Comparison of ENCODE assay signal across 11 cellular contexts in the genomic region with DNA sequence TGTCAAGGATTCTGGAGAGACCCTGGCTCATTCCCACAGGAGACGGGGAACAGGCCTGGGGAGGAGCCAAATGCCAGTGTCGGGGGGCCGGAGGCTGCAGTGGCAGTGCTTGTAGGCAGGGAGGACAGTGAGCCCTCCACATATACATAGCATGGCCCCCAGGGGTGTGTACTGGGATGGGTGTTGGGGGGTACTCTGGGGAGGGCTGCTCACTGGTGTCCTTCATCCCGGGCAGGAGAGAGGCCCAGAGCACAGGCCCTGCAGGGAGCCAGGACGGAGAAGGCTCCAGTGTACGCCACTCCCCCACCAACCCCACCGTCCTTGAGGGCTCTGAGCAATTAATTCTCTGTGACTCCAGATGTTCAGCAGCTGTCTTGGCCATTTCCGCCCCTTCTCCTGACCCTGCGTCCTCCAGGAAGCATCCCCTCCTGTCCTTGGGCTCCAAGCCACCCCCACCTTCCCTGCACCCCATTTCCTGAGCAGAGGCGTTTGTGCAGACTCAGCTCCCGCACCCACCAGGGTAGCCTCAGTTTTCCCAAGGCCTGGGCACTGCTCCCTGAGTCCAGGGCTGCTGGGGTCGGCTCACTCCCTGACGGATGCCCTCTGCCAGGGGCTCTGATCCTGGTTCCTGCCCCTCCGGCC. TPM values are rescaled to one million over a fixed set of nuclear protein-coding genes. Genes with fewer than 3 reads are reported as not detected.
DNase-seq lines count a peak whose midpoint lies in the region; ATAC-seq and TF ChIP-seq lines count a peak whose summit lies in the region.
"Had no signal": no experiment of that assay in that cellular context is flagged by ENCODE, and none has a peak within 500 bp of the region (broad histone marks: within the 10 kb centered on the region; RNA-seq: fewer than 3 reads in every experiment).

No MANE protein-coding gene starts in this region.

- no CpG with 5 or more reads among the region's 14 CpGs for WGBS in neuronal stem cell (ENCODE audit: extremely low coverage in 2 of 2, insufficient read length in 2 of 2, insufficient replicate concordance in 1 of 2), 2 donors

- H2BK15ac ChIP-seq in neuronal stem cell (ENCODE audit: low read length): peak overlapping the region; percentile 94

- no peak overlapping the region for H3K14ac ChIP-seq in neuronal stem cell (ENCODE audit: low read length)

- H2BK120ac ChIP-seq in neuronal stem cell (ENCODE audit: low read depth, low read length): peak overlapping the region; percentile 35

- no peak overlapping the region for H2BK12ac ChIP-seq in neuronal stem cell (ENCODE audit: low read length)

- no peak overlapping the region for H3K4ac ChIP-seq in neuronal stem cell (ENCODE audit: low read length)

- no peaks in the 10 kb centered on the region for H3K27me3 ChIP-seq in GM23338 (ENCODE audit: insufficient read depth)
- no peaks in the 10 kb centered on the region for H3K27me3 ChIP-seq in neuronal stem cell (ENCODE audit: control insufficient read depth in 3 of 3, insufficient read depth in 3 of 3, low read depth in 1 of 3, low read length in 3 of 3)

- intact Hi-C loops in dendritic cell treated with granulocyte-macrophage colony-stimulating factor and Interleukin-4, amounts not matched to agents 40 ng/mL and 50 ng/mL, for 4 days (cut with micrococcal nuclease): loop anchor here (10.0 kb wide), 1 partner anchor 323 kb away; the partner anchor contains the start of gene PTK6

- H4K20me1 ChIP-seq in GM23338 (replicated peaks; ENCODE audit: insufficient read depth): no peaks in the 10 kb centered on the region

- peak overlapping the region; percentile 8 for H3K23ac ChIP-seq in neuronal stem cell (ENCODE audit: low read depth, low read length, poor library complexity)

- H3K18ac ChIP-seq in neuronal stem cell (ENCODE audit: low read length): peak overlapping the region; percentile 89

- peak overlapping the region; percentile 78; the same call in 1 of the 2 replicates for H3K27ac ChIP-seq in GM23338 (ENCODE audit: low read depth)
- H3K27ac ChIP-seq in neuronal stem cell (replicated peaks; ENCODE audit: low read length): peak overlapping the region; percentile 44

- ATAC-seq in GM23338 (no peak), HG03108 (IDR thresholded peaks at IDR 0.05; ENCODE audit: unreplicated experiment) (no peak)
- ATAC-seq: PC-3 had no signal

- DNase-seq in GM23338 (ENCODE audit: low spot score) (no peak), neuronal stem cell (ENCODE audit: low spot score) (no peak), EL (no peak), NCI-H82 treated with DMSO at 0.1 percent for 48 hours (lab: John Stamatoyannopoulos, UW; ENCODE audit: unreplicated experiment) (no peak)
- DNase-seq: activated T-cell treated with anti-CD3 and anti-CD28 coated beads for 4 hours, foreskin melanocyte, PC-3 had no signal

- H3K9me3 Mint-ChIP-seq in GM23338: no peaks in the 10 kb centered on the region
- no peaks in the 10 kb centered on the region for H3K9me3 Mint-ChIP-seq in dendritic cell treated with granulocyte-macrophage colony-stimulating factor and Interleukin-4, amounts not matched to agents 40 ng/mL and 50 ng/mL, for 4 days

- H2BK5ac ChIP-seq in neuronal stem cell (ENCODE audit: low read length): peak overlapping the region; percentile 66

- H3K4me3 Mint-ChIP-seq in GM23338: 0 out of 3 replicates have a peak overlapping the region, but pooled peaks have one; percentile 24
- peak overlapping the region; percentile 57 for H3K4me3 Mint-ChIP-seq in dendritic cell treated with granulocyte-macrophage colony-stimulating factor and Interleukin-4, amounts not matched to agents 40 ng/mL and 50 ng/mL, for 4 days

- H3K4me1 Mint-ChIP-seq in GM23338: peaks cover 47% of the 10 kb centered on the region
- peaks cover 79% of the 10 kb centered on the region for H3K4me1 Mint-ChIP-seq in dendritic cell treated with granulocyte-macrophage colony-stimulating factor and Interleukin-4, amounts not matched to agents 40 ng/mL and 50 ng/mL, for 4 days (ENCODE audit: low read depth)

- H3F3A ChIP-seq in GM23338 (replicated peaks; ENCODE audit: low read depth): peaks cover 17% of the 10 kb centered on the region

- peak overlapping the region; percentile 80 for H3K9ac ChIP-seq in neuronal stem cell (ENCODE audit: low read depth, low read length, poor library complexity)

- H3K4me1 ChIP-seq in GM23338 (ENCODE audit: insufficient read depth): peaks cover 51% of the 10 kb centered on the region
- H3K4me1 ChIP-seq in neuronal stem cell (ENCODE audit: control insufficient read depth in 2 of 2, insufficient read depth in 1 of 2, low read depth in 1 of 2, low read length in 2 of 2): peaks cover 32 to 40% of the 10 kb centered on the region in 2 donors

- H3K4me2 ChIP-seq in GM23338 (peak overlapping the region; percentile 73), neuronal stem cell (ENCODE audit: insufficient read depth, low read length, poor library complexity, severe bottlenecking) (no peak overlapping the region)

- H3K4me3 ChIP-seq in GM23338: peak overlapping the region; percentile 37; the same call in 1 of the 2 replicates
- H3K4me3 ChIP-seq in neuronal stem cell (ENCODE audit: low read length in 2 of 2): peak overlapping the region in 1 of 2 donors; percentile 34

- peak overlapping the region; percentile 70 for H3K27ac Mint-ChIP-seq in GM23338
- H3K27ac Mint-ChIP-seq in dendritic cell treated with granulocyte-macrophage colony-stimulating factor and Interleukin-4, amounts not matched to agents 40 ng/mL and 50 ng/mL, for 4 days: peak overlapping the region; percentile 84

- H4K8ac ChIP-seq in neuronal stem cell (ENCODE audit: low read depth, low read length): no peak overlapping the region

- no peak for TF ChIP-seq CTCF in GM23338 (conservative IDR thresholded peaks at IDR 0.05; ENCODE audit: low read depth in 2 of 2)

- H3K36me3 Mint-ChIP-seq in GM23338 (ENCODE audit: low read depth): peaks cover 7% of the 10 kb centered on the region
- H3K36me3 Mint-ChIP-seq in dendritic cell treated with granulocyte-macrophage colony-stimulating factor and Interleukin-4, amounts not matched to agents 40 ng/mL and 50 ng/mL, for 4 days (ENCODE audit: low read depth): peaks cover 27% of the 10 kb centered on the region

- H3K27me3 Mint-ChIP-seq in GM23338 (ENCODE audit: insufficient read depth, low read depth, poor library complexity): peaks cover 21% of the 10 kb centered on the region
- peaks cover 11% of the 10 kb centered on the region for H3K27me3 Mint-ChIP-seq in dendritic cell treated with granulocyte-macrophage colony-stimulating factor and Interleukin-4, amounts not matched to agents 40 ng/mL and 50 ng/mL, for 4 days

- peak overlapping the region; percentile 87 for H2AK5ac ChIP-seq in neuronal stem cell (ENCODE audit: low read depth, low read length)

- H4K91ac ChIP-seq in neuronal stem cell (ENCODE audit: low read depth, low read length, poor library complexity): no peak overlapping the region

- H3K9me2 ChIP-seq in GM23338 (ENCODE audit: insufficient read depth): no peaks in the 10 kb centered on the region

- H3K79me2 ChIP-seq in GM23338 (replicated peaks; ENCODE audit: insufficient read depth): no peaks in the 10 kb centered on the region

- H3K79me1 ChIP-seq in neuronal stem cell (ENCODE audit: low read depth, low read length): peaks cover 8% of the 10 kb centered on the region

- H3K9me3 ChIP-seq in neuronal stem cell (replicated peaks in 1 of 2; ENCODE audit: control insufficient read depth in 2 of 2, insufficient read depth in 1 of 2, low read depth in 1 of 2, low read length in 2 of 2): no peaks in the 10 kb centered on the region

- H2AFZ ChIP-seq in GM23338: no peak overlapping the region
- H2AFZ ChIP-seq in neuronal stem cell (ENCODE audit: low read length): peak overlapping the region; percentile 82

- H3K36me3 ChIP-seq in GM23338 (ENCODE audit: insufficient read depth) (no peaks in the 10 kb centered on the region), neuronal stem cell (replicated peaks in 1 of 2; ENCODE audit: control insufficient read depth in 2 of 2, insufficient read depth in 2 of 2, low read length in 2 of 2) (peaks cover 8 to 22% of the 10 kb centered on the region in 2 donors)

RNA-seq across cellular contexts. Expression of gene ABHD16B, which starts 3.4 kb away (rescaled TPM):
- total RNA-seq in GM23338 (2014; rRNA removed; shearing (Covaris generic)): not detected in 2 replicates
- not detected in 2 replicates for polyA plus RNA-seq in GM23338 (2016; fragmentation: Nextera tagmentation; extraction: Ambion mirVana)
- not detected for polyA plus RNA-seq in neuronal stem cell (2013, experiment 1 of 2)
- not detected for polyA plus RNA-seq in neuronal stem cell (2013, experiment 2 of 2)
- total RNA-seq: Daoy, HT-29, PC-3 had no signal

RNA-seq across cellular contexts. Expression of gene TPD52L2, which starts 7.2 kb away (rescaled TPM):
- 103 and 104 TPM in 2 replicates for total RNA-seq in GM23338 (2014; rRNA removed; shearing (Covaris generic))
- polyA plus RNA-seq in GM23338 (2016; fragmentation: Nextera tagmentation; extraction: Ambion mirVana): 39.5 and 40.2 TPM in 2 replicates
- 48.5 TPM for polyA plus RNA-seq in neuronal stem cell (2013, experiment 1 of 2)
- polyA plus RNA-seq in neuronal stem cell (2013, experiment 2 of 2): 47.7 TPM

RNA-seq across cellular contexts. Expression of gene ZBTB46, which starts 26.8 kb away (rescaled TPM):
- 23.0 and 26.9 TPM in 2 replicates for total RNA-seq in GM23338 (2014; rRNA removed; shearing (Covaris generic))
- 3.2 TPM in 2 replicates for polyA plus RNA-seq in GM23338 (2016; fragmentation: Nextera tagmentation; extraction: Ambion mirVana)
- 8.2 TPM for polyA plus RNA-seq in neuronal stem cell (2013, experiment 1 of 2)
- polyA plus RNA-seq in neuronal stem cell (2013, experiment 2 of 2): 8.6 TPM

RNA-seq across cellular contexts. Expression of gene DNAJC5, which starts 37.1 kb away (rescaled TPM):
- 29.5 and 33.5 TPM in 2 replicates for total RNA-seq in GM23338 (2014; rRNA removed; shearing (Covaris generic))
- polyA plus RNA-seq in GM23338 (2016; fragmentation: Nextera tagmentation; extraction: Ambion mirVana): 6.9 and 7.1 TPM in 2 replicates
- 17.2 TPM for polyA plus RNA-seq in neuronal stem cell (2013, experiment 1 of 2)
- polyA plus RNA-seq in neuronal stem cell (2013, experiment 2 of 2): 16.8 TPM
